Comparison of ENCODE assay signal across 1 cellular context in genomic region chr6:144063744-144064401, GRCh38.
TF ChIP-seq lines count a peak whose summit lies in the region.

No MANE protein-coding gene starts in this region.

TF ChIP-seq in K562, 482 proteins besides CTCF, POLR2A, EP300 and RAD21 (continued from another document and continues in another):
- TF ChIP-seq CHD7 (IDR thresholded peaks at IDR 0.05; ENCODE audit: low read depth, low read length) (no peak), RBM34 (IDR thresholded peaks at IDR 0.05; ENCODE audit: borderline replicate concordance, insufficient read depth, low read length) (0 out of 2 replicates have a peak, but pooled peaks have one; percentile 62), MIER1 (IDR thresholded peaks at IDR 0.05; ENCODE audit: low read depth) (no peak), PTRF (tag; IDR thresholded peaks at IDR 0.05) (no peak), SPI1 (IDR thresholded peaks at IDR 0.05; ENCODE audit: borderline replicate concordance, low read depth, low read length) (peak; percentile 86), ZNF589 (CRISPR knock-in tag; IDR thresholded peaks at IDR 0.05; ENCODE audit: low read depth) (no peak), SRSF3 (IDR thresholded peaks at IDR 0.05; ENCODE audit: insufficient read depth, low read length) (no peak), ARID3A (IDR thresholded peaks at IDR 0.05; ENCODE audit: borderline replicate concordance, low read depth, low read length) (no peak), OTX1 (CRISPR knock-in tag; IDR thresholded peaks at IDR 0.05) (no peak), U2AF1 (optimal IDR thresholded peaks at IDR 0.05; ENCODE audit: low read depth, low read length) (peak; percentile 58), NFXL1 (CRISPR knock-in tag; IDR thresholded peaks at IDR 0.05) (no peak), CEBPB (tag; IDR thresholded peaks at IDR 0.05) (no peak), CREB3L1 (IDR thresholded peaks at IDR 0.05; ENCODE audit: borderline replicate concordance, low read depth) (peak; percentile 83), MAFK (IDR thresholded peaks at IDR 0.05; ENCODE audit: low read length) (no peak), MYC (IDR thresholded peaks at IDR 0.05; ENCODE audit: low read depth, low read length) (peak; percentile 66), MYC (CRISPR knock-in tag; IDR thresholded peaks at IDR 0.05; ENCODE audit: borderline replicate concordance, low read depth) (no peak), NR2C2 (CRISPR knock-in tag; IDR thresholded peaks at IDR 0.05) (no peak), NR2C2 (tag; IDR thresholded peaks at IDR 0.05) (0 out of 2 replicates have a peak, but pooled peaks have one; percentile 8), NRF1 (conservative IDR thresholded peaks at IDR 0.05 in 1 of 2, IDR thresholded peaks at IDR 0.05 in 1 of 2) (peak; percentile 88 to 90), FOXP1 (CRISPR knock-in tag; IDR thresholded peaks at IDR 0.05) (peak; percentile 79; the same call in 1 of the 2 replicates), LEF1 (IDR thresholded peaks at IDR 0.05) (peak; percentile 46; the same call in 1 of the 2 replicates), NR4A1 (CRISPR knock-in tag; IDR thresholded peaks at IDR 0.05) (no peak), NR4A1 (tag; IDR thresholded peaks at IDR 0.05) (no peak), CHD4 (IDR thresholded peaks at IDR 0.05; ENCODE audit: insufficient read depth, insufficient replicate concordance, low read depth, low read length, poor library complexity, severe bottlenecking) (no peak), SMC3 (conservative IDR thresholded peaks at IDR 0.05; ENCODE audit: insufficient read depth, low read depth, low read length) (no peak), E2F6 (IDR thresholded peaks at IDR 0.05; ENCODE audit: borderline replicate concordance in 1 of 2, extremely low read depth in 1 of 2, insufficient read depth in 1 of 2, insufficient read length in 1 of 2, low read depth in 1 of 2, low read length in 1 of 2, poor library complexity in 1 of 2, severe bottlenecking in 1 of 2) (peak; percentile 70 to 72), HDAC3 (IDR thresholded peaks at IDR 0.05; ENCODE audit: borderline replicate concordance, partially characterized antibody) (no peak), GABPB1 (CRISPR knock-in tag; IDR thresholded peaks at IDR 0.05) (peak; percentile 80), NCOA1 (IDR thresholded peaks at IDR 0.05; ENCODE audit: low read depth) (no peak; the same call in 1 of the 2 replicates), SMARCE1 (IDR thresholded peaks at IDR 0.05) (0 out of 2 replicates have a peak, but pooled peaks have one; percentile 50), SMAD4 (CRISPR knock-in tag; conservative IDR thresholded peaks at IDR 0.05) (peak; percentile 95), MED1 (CRISPR knock-in tag; IDR thresholded peaks at IDR 0.05; ENCODE audit: borderline replicate concordance) (no peak), FOXM1 (IDR thresholded peaks at IDR 0.05; ENCODE audit: low read depth) (no peak), FOXM1 (CRISPR knock-in tag; IDR thresholded peaks at IDR 0.05; ENCODE audit: low read depth) (0 out of 2 replicates have a peak, but pooled peaks have one; percentile 16), FOXJ2 (tag; IDR thresholded peaks at IDR 0.05) (no peak), HNRNPL (IDR thresholded peaks at IDR 0.05; ENCODE audit: low read depth, low read length) (0 out of 2 replicates have a peak, but pooled peaks have one; percentile 13), EP400 (IDR thresholded peaks at IDR 0.05) (peak; percentile 81), NFIC (IDR thresholded peaks at IDR 0.05) (0 out of 2 replicates have a peak, but pooled peaks have one; percentile 38), NFATC3 (IDR thresholded peaks at IDR 0.05) (no peak), NBN (IDR thresholded peaks at IDR 0.05; ENCODE audit: low read depth) (no peak), CHAMP1 (IDR thresholded peaks at IDR 0.05) (no peak), ZBTB12 (CRISPR knock-in tag; IDR thresholded peaks at IDR 0.05) (peak; percentile 86), ZNF75A (CRISPR knock-in tag; IDR thresholded peaks at IDR 0.05) (no peak), CTBP1 (IDR thresholded peaks at IDR 0.05; ENCODE audit: borderline replicate concordance) (peak; percentile 93), MEF2D (tag; conservative IDR thresholded peaks at IDR 0.05; ENCODE audit: low read depth) (0 out of 2 replicates have a peak, but pooled peaks have one; percentile 13), ATF4 (CRISPR knock-in tag; IDR thresholded peaks at IDR 0.05) (no peak)
